Comparison of ENCODE assay signal across 30 cellular contexts in the genomic region with DNA sequence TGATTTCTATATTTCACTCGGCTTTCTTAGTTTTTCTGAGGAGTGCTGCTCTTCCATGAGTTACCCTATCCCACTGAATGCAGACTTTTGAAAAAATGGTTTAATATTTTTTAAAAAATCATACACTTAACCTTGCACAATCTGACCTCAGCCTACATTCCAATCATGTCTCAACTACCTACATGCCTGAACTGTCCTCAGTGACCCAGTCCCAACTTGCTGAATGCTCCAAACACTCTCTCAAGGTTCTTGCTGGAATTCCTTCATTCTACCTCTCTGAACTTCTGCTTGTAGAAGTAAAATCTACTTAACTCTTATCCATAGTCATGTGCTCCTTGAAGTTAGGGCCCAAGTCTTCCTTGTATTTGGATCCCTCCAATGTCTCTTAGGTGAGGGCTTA.
"Had no signal": no experiment of that assay in that cellular context is flagged by ENCODE, and none has a peak within 500 bp of the region (broad histone marks: within the 10 kb centered on the region; RNA-seq: fewer than 3 reads in every experiment).

No MANE protein-coding gene starts in this region.

- H3K27me3 Mint-ChIP-seq: activated naive CD8-positive, alpha-beta T cell treated with anti-CD3 and anti-CD28 coated beads for 36 hours; dendritic cell treated with granulocyte-macrophage colony-stimulating factor and Interleukin-4, amounts not matched to agents 40 ng/mL and 50 ng/mL, for 4 days; naive B cell; progenitor cell of endocrine pancreas; stimulated activated memory B cell treated with anti-CD40 and anti-IgM and Interleukin-4, amounts not matched to agents 10 μg/mL and 1 μg/mL and 100 μg/mL, for 72 hours; stimulated activated naive CD8-positive, alpha-beta T cell treated with anti-CD3 and anti-CD28 coated beads, Interleukin-15, amount 100 ng/mL, for 72 hours; T-cell; type B pancreatic cell had no signal

- H3K9me3 ChIP-seq: adrenal gland, gastroesophageal sphincter, heart left ventricle, left ventricle myocardium inferior, ovary, uterus had no signal

- H3K27ac ChIP-seq: adrenal gland, gastroesophageal sphincter, heart left ventricle, left ventricle myocardium inferior, ovary, uterus, VCaP had no signal

- H3K4me3 Mint-ChIP-seq: activated naive CD8-positive, alpha-beta T cell treated with anti-CD3 and anti-CD28 coated beads for 36 hours; dendritic cell treated with granulocyte-macrophage colony-stimulating factor and Interleukin-4, amounts not matched to agents 40 ng/mL and 50 ng/mL, for 4 days; naive B cell; nephron progenitor cell; stimulated activated memory B cell treated with anti-CD40 and anti-IgM and Interleukin-4, amounts not matched to agents 10 μg/mL and 1 μg/mL and 100 μg/mL, for 72 hours; stimulated activated naive CD8-positive, alpha-beta T cell treated with anti-CD3 and anti-CD28 coated beads, Interleukin-15, amount 100 ng/mL, for 72 hours; T-cell; type B pancreatic cell had no signal

- DNase-seq: activated CD4-positive, alpha-beta T cell treated with anti-CD3 and anti-CD28 coated beads for 4 hours; activated CD4-positive, alpha-beta T cell treated with anti-CD3 and anti-CD28 coated beads, Interleukin-2, amount 50 U/mL, for 48 hours; activated CD8-positive, alpha-beta memory T cell treated with anti-CD3 and anti-CD28 coated beads for 24 hours; activated effector memory CD4-positive, alpha-beta T cell treated with Interleukin-2 at 50 U/mL for 16 hours; activated naive CD4-positive, alpha-beta T cell treated with Interleukin-2 at 50 U/mL for 16 hours; activated naive CD8-positive, alpha-beta T cell treated with anti-CD3 and anti-CD28 coated beads for 36 hours; adrenal gland; central memory CD4-positive, alpha-beta T cell; erythroblast; heart left ventricle; hypothalamus; left ventricle myocardium inferior; naive B cell; nephron progenitor cell; ovary; retina; small intestine; stimulated activated CD4-positive, alpha-beta T cell treated with anti-CD3 and anti-CD28 coated beads, Interleukin-4, amount 100 ng/mL, for 24 hours; stimulated activated naive CD8-positive, alpha-beta T cell treated with anti-CD3 and anti-CD28 coated beads, Interleukin-15, amount 100 ng/mL, for 72 hours; substantia nigra; T-cell; uterus had no signal

- H3K9me3 Mint-ChIP-seq: activated naive CD8-positive, alpha-beta T cell treated with anti-CD3 and anti-CD28 coated beads for 36 hours; nephron progenitor cell; stimulated activated memory B cell treated with anti-CD40 and anti-IgM and Interleukin-4, amounts not matched to agents 10 μg/mL and 1 μg/mL and 100 μg/mL, for 72 hours; stimulated activated naive CD8-positive, alpha-beta T cell treated with anti-CD3 and anti-CD28 coated beads, Interleukin-15, amount 100 ng/mL, for 72 hours; type B pancreatic cell had no signal

- H3K4me1 Mint-ChIP-seq: activated naive CD8-positive, alpha-beta T cell treated with anti-CD3 and anti-CD28 coated beads for 36 hours; nephron progenitor cell; stimulated activated memory B cell treated with anti-CD40 and anti-IgM and Interleukin-4, amounts not matched to agents 10 μg/mL and 1 μg/mL and 100 μg/mL, for 72 hours; stimulated activated naive CD8-positive, alpha-beta T cell treated with anti-CD3 and anti-CD28 coated beads, Interleukin-15, amount 100 ng/mL, for 72 hours; T-cell had no signal

- H3K4me1 ChIP-seq: adrenal gland, gastroesophageal sphincter, heart left ventricle, left ventricle myocardium inferior, uterus had no signal

- H3K36me3 Mint-ChIP-seq: activated naive CD8-positive, alpha-beta T cell treated with anti-CD3 and anti-CD28 coated beads for 36 hours; naive B cell; stimulated activated memory B cell treated with anti-CD40 and anti-IgM and Interleukin-4, amounts not matched to agents 10 μg/mL and 1 μg/mL and 100 μg/mL, for 72 hours; T-cell; type B pancreatic cell had no signal

- H3K27me3 ChIP-seq: adrenal gland, gastroesophageal sphincter, heart left ventricle, ovary, uterus had no signal

- ATAC-seq: gastroesophageal sphincter; heart left ventricle; sciatic nerve; stimulated activated memory B cell treated with anti-CD40 and anti-IgM and Interleukin-4, amounts not matched to agents 10 μg/mL and 1 μg/mL and 100 μg/mL, for 72 hours; stimulated activated naive CD8-positive, alpha-beta T cell treated with anti-CD3 and anti-CD28 coated beads, Interleukin-15, amount 100 ng/mL, for 72 hours; T-cell had no signal

- H3K4me3 ChIP-seq: adrenal gland, gastroesophageal sphincter, heart left ventricle, left ventricle myocardium inferior, lung, ovary, uterus had no signal

- H3K27ac Mint-ChIP-seq: activated naive CD8-positive, alpha-beta T cell treated with anti-CD3 and anti-CD28 coated beads for 36 hours; dendritic cell treated with granulocyte-macrophage colony-stimulating factor and Interleukin-4, amounts not matched to agents 40 ng/mL and 50 ng/mL, for 4 days; naive B cell; nephron progenitor cell; progenitor cell of endocrine pancreas; stimulated activated memory B cell treated with anti-CD40 and anti-IgM and Interleukin-4, amounts not matched to agents 10 μg/mL and 1 μg/mL and 100 μg/mL, for 72 hours; stimulated activated naive CD8-positive, alpha-beta T cell treated with anti-CD3 and anti-CD28 coated beads, Interleukin-15, amount 100 ng/mL, for 72 hours; T-cell; type B pancreatic cell had no signal
